ENCODE assay signal across 19 cellular contexts in the genomic region with DNA sequence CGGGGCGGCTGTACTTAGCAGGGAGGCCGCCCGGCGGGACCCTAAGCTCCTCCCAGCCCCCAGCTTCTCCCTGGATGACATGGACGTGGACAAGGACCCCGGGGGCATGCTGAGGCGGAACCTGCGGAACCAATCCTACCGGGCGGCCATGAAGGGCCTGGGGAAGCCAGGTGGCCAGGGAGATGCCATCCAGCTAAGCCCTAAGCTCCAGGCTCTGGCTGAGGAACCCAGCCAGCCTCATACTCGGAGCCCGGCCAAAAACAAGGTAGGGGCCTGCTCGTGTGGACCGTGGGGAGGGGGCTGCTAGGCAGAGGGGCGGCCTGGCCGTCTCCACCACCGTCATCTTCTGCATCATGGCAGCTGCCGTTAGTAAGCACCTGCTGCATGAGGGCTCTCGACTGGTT. TPM values are rescaled to one million over a fixed set of nuclear protein-coding genes. Genes with fewer than 3 reads are reported as not detected.
DNase-seq lines count a peak whose midpoint lies in the region; ATAC-seq, FAIRE-seq and TF ChIP-seq lines count a peak whose summit lies in the region.
"Had no signal": no experiment of that assay in that cellular context is flagged by ENCODE, and none has a peak within 500 bp of the region (broad histone marks: within the 10 kb centered on the region; RNA-seq: fewer than 3 reads in every experiment).

No MANE protein-coding gene starts in this region.

- H3K27me3 Mint-ChIP-seq in WTC11 (ENCODE audit: low read depth), result no peaks in the 10 kb centered on the region
- H3K27me3 Mint-ChIP-seq: CD4-positive, alpha-beta memory T cell had no signal

- H3K27ac ChIP-seq in RWPE1 (peak overlapping the region; percentile 23; the same call in 1 of the 2 replicates), substantia nigra (ENCODE audit: low read depth, low read length, poor library complexity, severe bottlenecking) (no peak overlapping the region)
- H3K27ac ChIP-seq: BLaER1, GM23248 had no signal

- no peak overlapping the region for H3K4me3 Mint-ChIP-seq in WTC11
- H3K4me3 Mint-ChIP-seq: CD4-positive, alpha-beta memory T cell had no signal

- POLR2A ChIA-PET in RWPE1 (lab: Yijun Ruan, JAX; ENCODE audit: low non-redundant PET) (no interaction called here), WTC11 (lab: Charles Lee) (interaction anchor here (1.2 kb wide), 1 partner anchor 8 kb away, joined by 4 read pairs; no protein-coding TSS in a partner anchor)

- TF ChIP-seq CTCF in RWPE1 (conservative IDR thresholded peaks at IDR 0.05; ENCODE audit: low read depth) (no peak), WTC11 (IDR thresholded peaks at IDR 0.05) (no peak)

- H3K9me3 Mint-ChIP-seq in WTC11, result no peaks in the 10 kb centered on the region
- H3K9me3 Mint-ChIP-seq: CD4-positive, alpha-beta memory T cell had no signal

- H3K36me3 Mint-ChIP-seq in WTC11, result 0 out of 2 replicates have a peak, but pooled peaks cover 2% of the 10 kb centered on the region
- H3K36me3 Mint-ChIP-seq: CD4-positive, alpha-beta memory T cell had no signal

- peaks cover 7% of the 10 kb centered on the region for H3K4me1 Mint-ChIP-seq in WTC11
- H3K4me1 Mint-ChIP-seq: CD4-positive, alpha-beta memory T cell had no signal

- ATAC-seq in WTC11 (no peak), left colon (no peak), GM21381 (IDR thresholded peaks at IDR 0.05; ENCODE audit: unreplicated experiment) (no peak)

- H3K27ac Mint-ChIP-seq in WTC11, result no peak overlapping the region
- H3K27ac Mint-ChIP-seq: CD4-positive, alpha-beta memory T cell had no signal

- CTCF ChIA-PET in RWPE1 (lab: Yijun Ruan, JAX), result interaction anchor here (0.9 to 1.5 kb wide), 3 partner anchors 8 to 18 kb away, joined by 3 to 12 read pairs (median 8); no protein-coding TSS in a partner anchor
- CTCF ChIA-PET in WTC11 (lab: Charles Lee), result interaction anchor here (0.5 to 6.7 kb wide), 9 partner anchors 8 to 882 kb away, joined by 3 to 41 read pairs (median 5); no protein-coding TSS in a partner anchor

- no peak for DNase-seq in RWPE1 (ENCODE audit: low spot score)
- DNase-seq in WTC11 (ENCODE audit: low spot score), result peak; percentile 7
- DNase-seq in left colon, result peak; percentile 2 to 25
- DNase-seq in posterior vena cava (ENCODE audit: low spot score), result peak; percentile 78
- DNase-seq in RCC 7860 (ENCODE audit: low spot score), result no peak
- no peak for DNase-seq in substantia nigra (lab: John Stamatoyannopoulos, UW)
- DNase-seq: CD4-positive, alpha-beta memory T cell; DMS 273 treated with DMSO at 0.1 percent for 48 hours; GM23248; NCI-H1092; NCI-H1436 treated with DMSO at 0.1 percent for 48 hours; NCI-H2029 treated with DMSO at 0.1 percent for 48 hours; NCI-H226; NCI-H510A treated with DMSO at 0.1 percent for 48 hours; NCI-H748 treated with DMSO at 0.1 percent for 48 hours had no signal

- intact Hi-C loops in left colon (cut with DNase I, micrococcal nuclease), result no loop called here
- intact Hi-C loops in posterior vena cava (cut with DNase I), result no loop called here

- FAIRE-seq in RCC 7860 (lab: Jason Lieb, UNC), result no peak
- FAIRE-seq: GM12891, K562 had no signal

TF ChIP-seq in WTC11, 78 proteins besides CTCF, POLR2A, EP300 and RAD21:
- TF ChIP-seq ZNF263 (CRISPR knock-in tag; IDR thresholded peaks at IDR 0.05; ENCODE audit: low read depth) (no peak), GABPB1 (CRISPR knock-in tag; IDR thresholded peaks at IDR 0.05) (no peak), TCF7 (CRISPR knock-in tag; IDR thresholded peaks at IDR 0.05; ENCODE audit: low read depth) (no peak)
- TF ChIP-seq, protein P1, sequence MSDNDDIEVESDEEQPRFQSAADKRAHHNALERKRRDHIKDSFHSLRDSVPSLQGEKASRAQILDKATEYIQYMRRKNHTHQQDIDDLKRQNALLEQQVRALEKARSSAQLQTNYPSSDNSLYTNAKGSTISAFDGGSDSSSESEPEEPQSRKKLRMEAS (CRISPR knock-in tag; IDR thresholded peaks at IDR 0.05), result no peak
- TF ChIP-seq, protein P2, sequence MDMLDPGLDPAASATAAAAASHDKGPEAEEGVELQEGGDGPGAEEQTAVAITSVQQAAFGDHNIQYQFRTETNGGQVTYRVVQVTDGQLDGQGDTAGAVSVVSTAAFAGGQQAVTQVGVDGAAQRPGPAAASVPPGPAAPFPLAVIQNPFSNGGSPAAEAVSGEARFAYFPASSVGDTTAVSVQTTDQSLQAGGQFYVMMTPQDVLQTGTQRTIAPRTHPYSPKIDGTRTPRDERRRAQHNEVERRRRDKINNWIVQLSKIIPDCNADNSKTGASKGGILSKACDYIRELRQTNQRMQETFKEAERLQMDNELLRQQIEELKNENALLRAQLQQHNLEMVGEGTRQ (CRISPR knock-in tag; IDR thresholded peaks at IDR 0.05), result no peak

RNA-seq across cellular contexts. Expression of a gene that starts 8.9 kb away (rescaled TPM):
- 15.5 to 17.2 TPM (median 16.1 TPM) in 3 replicates for total RNA-seq in WTC11 (2021)
- total RNA-seq in left colon, result 100 to 1,000 TPM in 1 of 2 donors, 10 to 100 TPM in 1; 92.4 to 113 TPM
- under 1 TPM; 0.29 to 0.32 TPM for total RNA-seq in posterior vena cava
- total RNA-seq: GM23248 had no signal

Comparison
In these comparisons a context has a peak if more than half of its experiments do, and no peak if none do; other contexts are left out.
1. DNase-seq: peak in WTC11 (single experiment), left colon (2 of 2) and posterior vena cava (single experiment); none in RWPE1 (single experiment), RCC 7860 (single experiment) and substantia nigra (0 of 49).
2. RNA of a gene that starts 8.9 kb away (total RNA-seq): 92.4 to 113 TPM in left colon and 15.5 to 17.2 TPM in WTC11; 0.29 to 0.32 TPM in posterior vena cava; every median in the first group is over 10 times any median in the second.